1 cellular context compared by ENCODE assay signal in the genomic region with DNA sequence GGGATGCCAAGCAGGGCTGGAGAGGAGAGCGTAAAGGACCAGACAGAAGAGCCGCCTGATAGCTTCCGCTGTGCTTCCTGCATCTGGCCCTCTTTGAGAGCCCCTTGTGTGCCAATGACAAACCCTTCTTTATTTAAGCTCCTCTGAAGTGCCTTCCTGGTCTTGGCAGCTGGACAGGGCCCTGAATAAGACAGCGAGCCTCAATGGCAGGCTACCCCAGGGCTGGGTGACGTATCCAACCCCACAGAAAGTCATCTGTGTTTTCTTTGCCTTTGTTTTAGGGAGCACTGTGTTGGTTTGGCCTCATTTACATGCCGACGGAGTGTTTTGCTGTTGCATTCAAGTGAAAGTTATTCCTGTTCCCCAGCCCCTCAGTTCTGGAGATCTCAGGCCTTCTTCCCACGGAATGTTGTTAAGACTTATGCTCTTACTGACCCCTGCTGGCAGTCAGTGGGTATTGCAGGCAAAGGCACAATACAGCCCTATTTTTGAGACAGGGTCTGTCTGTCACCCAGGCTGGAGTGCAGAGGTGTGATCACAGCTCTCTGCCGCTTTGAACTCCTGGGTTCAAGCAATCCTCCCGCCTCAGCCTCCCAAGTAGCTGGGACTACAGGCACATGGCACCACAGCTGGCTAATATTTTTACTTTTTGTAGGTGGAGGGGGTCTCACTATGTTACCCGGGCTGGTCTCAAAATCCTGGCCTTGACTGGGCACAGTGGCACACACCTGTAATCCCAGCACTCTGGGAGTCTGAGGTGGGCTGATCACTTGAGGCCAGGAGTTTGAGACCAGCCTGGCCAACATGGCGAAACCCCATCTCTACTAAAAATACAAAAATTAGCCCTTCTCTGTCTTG.
TF ChIP-seq lines count a peak whose summit lies in the region.

No MANE protein-coding gene starts in this region.

TF ChIP-seq in SK-N-SH treated with all-trans-retinoic acid at 6 μM for 48 hours, 23 proteins besides CTCF, POLR2A, EP300 and RAD21 (continued from another document):
- TF ChIP-seq, protein P1, sequence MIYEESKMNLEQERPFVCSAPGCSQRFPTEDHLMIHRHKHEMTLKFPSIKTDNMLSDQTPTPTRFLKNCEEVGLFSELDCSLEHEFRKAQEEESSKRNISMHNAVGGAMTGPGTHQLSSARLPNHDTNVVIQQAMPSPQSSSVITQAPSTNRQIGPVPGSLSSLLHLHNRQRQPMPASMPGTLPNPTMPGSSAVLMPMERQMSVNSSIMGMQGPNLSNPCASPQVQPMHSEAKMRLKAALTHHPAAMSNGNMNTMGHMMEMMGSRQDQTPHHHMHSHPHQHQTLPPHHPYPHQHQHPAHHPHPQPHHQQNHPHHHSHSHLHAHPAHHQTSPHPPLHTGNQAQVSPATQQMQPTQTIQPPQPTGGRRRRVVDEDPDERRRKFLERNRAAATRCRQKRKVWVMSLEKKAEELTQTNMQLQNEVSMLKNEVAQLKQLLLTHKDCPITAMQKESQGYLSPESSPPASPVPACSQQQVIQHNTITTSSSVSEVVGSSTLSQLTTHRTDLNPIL (CRISPR knock-in tag; IDR thresholded peaks at IDR 0.05; ENCODE audit: low read depth): no peak
- no peak for TF ChIP-seq OSR1 (CRISPR knock-in tag; IDR thresholded peaks at IDR 0.05)
- TF ChIP-seq, protein P2, sequence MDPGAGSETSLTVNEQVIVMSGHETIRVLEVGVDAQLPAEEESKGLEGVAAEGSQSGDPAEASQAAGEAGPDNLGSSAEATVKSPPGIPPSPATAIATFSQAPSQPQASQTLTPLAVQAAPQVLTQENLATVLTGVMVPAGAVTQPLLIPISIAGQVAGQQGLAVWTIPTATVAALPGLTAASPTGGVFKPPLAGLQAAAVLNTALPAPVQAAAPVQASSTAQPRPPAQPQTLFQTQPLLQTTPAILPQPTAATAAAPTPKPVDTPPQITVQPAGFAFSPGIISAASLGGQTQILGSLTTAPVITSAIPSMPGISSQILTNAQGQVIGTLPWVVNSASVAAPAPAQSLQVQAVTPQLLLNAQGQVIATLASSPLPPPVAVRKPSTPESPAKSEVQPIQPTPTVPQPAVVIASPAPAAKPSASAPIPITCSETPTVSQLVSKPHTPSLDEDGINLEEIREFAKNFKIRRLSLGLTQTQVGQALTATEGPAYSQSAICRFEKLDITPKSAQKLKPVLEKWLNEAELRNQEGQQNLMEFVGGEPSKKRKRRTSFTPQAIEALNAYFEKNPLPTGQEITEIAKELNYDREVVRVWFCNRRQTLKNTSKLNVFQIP (CRISPR knock-in tag; IDR thresholded peaks at IDR 0.05; ENCODE audit: borderline replicate concordance, low read depth): no peak
TF ChIP-seq in SK-N-SH treated with all-trans-retinoic acid at 6 μM for 48 hours: peak in this region for 0.
